Comparison of ENCODE assay signal across 24 cellular contexts in genomic region chr9:135179041-135179440, GRCh38.
DNase-seq lines count a peak whose midpoint lies in the region; ATAC-seq, FAIRE-seq and TF ChIP-seq lines count a peak whose summit lies in the region.
"Had no signal": no experiment of that assay in that cellular context is flagged by ENCODE, and none has a peak within 500 bp of the region (broad histone marks: within the 10 kb centered on the region; RNA-seq: fewer than 3 reads in every experiment).

No MANE protein-coding gene starts in this region.

- H3K56ac ChIP-seq in H1 (replicated peaks; ENCODE audit: insufficient read length, low read depth, low read length) = no peak overlapping the region

- H3K14ac ChIP-seq in H1 (ENCODE audit: insufficient read length) (no peak overlapping the region), neuronal stem cell (ENCODE audit: low read length) (no peak overlapping the region)

- no peak overlapping the region for H3K9ac ChIP-seq in H1 (replicated peaks in 1 of 4; ENCODE audit: extremely low read depth in 1 of 4, low read depth in 3 of 4, low read length in 3 of 4)
- H3K9ac ChIP-seq in neuronal stem cell (ENCODE audit: low read depth, low read length, poor library complexity) = no peak overlapping the region
- H3K9ac ChIP-seq: BLaER1 treated with 17β-estradiol and CSF1 and Interleukin-3, amounts not matched to agents 10 nM and 100 nM; GM23248 had no signal

- no peak overlapping the region for H3K4me3 Mint-ChIP-seq in stimulated activated naive CD8-positive, alpha-beta T cell treated with anti-CD3 and anti-CD28 coated beads, Interleukin-15, amount 100 ng/mL, for 72 hours
- H3K4me3 Mint-ChIP-seq: CD14-positive monocyte; CD4-positive, alpha-beta T cell; CD8-positive, alpha-beta memory T cell; HFFc6 had no signal

- no peak for FAIRE-seq in H1 (lab: Jason Lieb, UNC)
- FAIRE-seq: A549, D721Med, G401.6, GM12892, GM19239 had no signal

- POLR2A ChIA-PET in H1 (lab: Charles Lee; ENCODE audit: partially characterized antibody) = no interaction called here

- TF ChIP-seq RAD21 in H1 (IDR thresholded peaks at IDR 0.05 in 1 of 2, conservative IDR thresholded peaks at IDR 0.05 in 1 of 2; ENCODE audit: low read depth in 2 of 2, low read length in 2 of 2) = no peak

- no peaks in the 10 kb centered on the region for H3K23me2 ChIP-seq in H1 (ENCODE audit: low read depth, low read length)

- no peaks in the 10 kb centered on the region for H3K79me2 ChIP-seq in H1 (ENCODE audit: control insufficient read depth in 1 of 2, insufficient read depth in 2 of 2, low read length in 2 of 2)

- no peak overlapping the region for H2BK15ac ChIP-seq in H1 (ENCODE audit: low read length)
- H2BK15ac ChIP-seq in neuronal stem cell (ENCODE audit: low read length) = no peak overlapping the region

- no peak for DNase-seq in stimulated activated naive CD8-positive, alpha-beta T cell treated with anti-CD3 and anti-CD28 coated beads, Interleukin-15, Interleukin-2, amounts not matched to agents 100 U/mL and 50 U/mL, for 24 hours
- DNase-seq in stimulated activated naive CD8-positive, alpha-beta T cell treated with anti-CD3 and anti-CD28 coated beads, Interleukin-15, amount 100 ng/mL, for 72 hours = no peak
- DNase-seq in H1 (ENCODE audit: low read depth in 1 of 2, low spot score in 2 of 2) = no peak
- no peak for DNase-seq in neuronal stem cell (ENCODE audit: low spot score)
- no peak for DNase-seq in GM13976 (ENCODE audit: low spot score)
- DNase-seq in mucosa of descending colon = no peak
- no peak for DNase-seq in A172 (ENCODE audit: low spot score)
- DNase-seq: ACHN; AML-193; BE2C; CD4-positive, alpha-beta T cell; CD8-positive, alpha-beta memory T cell; DND-41; GM23248; HFFc6 had no signal

- H2AFZ ChIP-seq in H1 (ENCODE audit: low read length) (no peak overlapping the region), neuronal stem cell (ENCODE audit: low read length) (no peak overlapping the region)
- H2AFZ ChIP-seq: GM23248 had no signal

- TF ChIP-seq EP300 in H1 (IDR thresholded peaks at IDR 0.05; ENCODE audit: borderline replicate concordance in 1 of 2, low read depth in 2 of 2, low read length in 2 of 2) = no peak

- H3K4me3 ChIP-seq in H1 (ENCODE audit: extremely low read depth in 1 of 4, insufficient read depth in 2 of 4, low read depth in 3 of 4, low read length in 4 of 4) (no peak overlapping the region), neuronal stem cell (ENCODE audit: low read length in 2 of 2) (no peak overlapping the region), mucosa of descending colon (no peak overlapping the region)
- H3K4me3 ChIP-seq: A549; BLaER1 treated with 17β-estradiol and CSF1 and Interleukin-3, amounts not matched to agents 10 nM and 100 nM; GM23248; HAP-1 had no signal

- intact Hi-C loops in mucosa of descending colon (cut with DNase I, micrococcal nuclease) = loop anchor here in 1 of 2 donors (10.0 kb wide), 1 partner anchor 56 kb away; no protein-coding TSS in a partner anchor

- no peak overlapping the region for H3K4ac ChIP-seq in H1 (replicated peaks; ENCODE audit: insufficient read length, low read depth, low read length)
- no peak overlapping the region for H3K4ac ChIP-seq in neuronal stem cell (ENCODE audit: low read length)

- in situ Hi-C loops in GM13976 (cut with MboI; ENCODE audit: low sequenced_read_pairs, unreplicated experiment) = no loop called here

- H3K4me1 ChIP-seq in H1 (replicated peaks in 1 of 4; ENCODE audit: control insufficient read depth in 3 of 4, insufficient read depth in 4 of 4, low read length in 3 of 4) (no peaks in the 10 kb centered on the region), neuronal stem cell (ENCODE audit: control insufficient read depth in 2 of 2, insufficient read depth in 1 of 2, low read depth in 1 of 2, low read length in 2 of 2) (peaks cover 0 to 2% of the 10 kb centered on the region in 2 donors), mucosa of descending colon (ENCODE audit: low read depth) (no peaks in the 10 kb centered on the region)
- H3K4me1 ChIP-seq: A549; BLaER1 treated with 17β-estradiol and CSF1 and Interleukin-3, amounts not matched to agents 10 nM and 100 nM; HAP-1 had no signal

- H3K79me1 ChIP-seq in H1 (ENCODE audit: low read depth, low read length) (no peaks in the 10 kb centered on the region), neuronal stem cell (ENCODE audit: low read depth, low read length) (no peaks in the 10 kb centered on the region)

- 89% methylated on average over 10 of the region's 10 CpGs; no CpG with 5 or more reads in 1 of the 2 experiments for WGBS in H1 (ENCODE audit: extremely low coverage in 1 of 2, insufficient coverage in 1 of 2, insufficient read length in 1 of 2, insufficient replicate concordance in 2 of 2, low coverage in 1 of 2, low lambda C conversion rate in 2 of 2, missing lambda C conversion rate in 1 of 2), 2 experiments
- WGBS in neuronal stem cell (ENCODE audit: extremely low coverage in 2 of 2, insufficient read length in 2 of 2, insufficient replicate concordance in 1 of 2), 2 donors = no CpG with 5 or more reads among the region's 10 CpGs

- no peaks in the 10 kb centered on the region for H4K20me1 ChIP-seq in H1 (replicated peaks in 1 of 2; ENCODE audit: control insufficient read depth in 1 of 2, insufficient read depth in 2 of 2, low read length in 2 of 2)

- ATAC-seq in stimulated activated naive CD8-positive, alpha-beta T cell treated with anti-CD3 and anti-CD28 coated beads, Interleukin-15, Interleukin-2, amounts not matched to agents 100 U/mL and 50 U/mL, for 24 hours = peak; percentile 24
- ATAC-seq in stimulated activated naive CD8-positive, alpha-beta T cell treated with anti-CD3 and anti-CD28 coated beads, Interleukin-15, amount 100 ng/mL, for 72 hours = no peak
- no peak for ATAC-seq in mucosa of descending colon
- ATAC-seq: A549 had no signal

- H3K23ac ChIP-seq in H1 (ENCODE audit: insufficient read length) = no peak overlapping the region
- H3K23ac ChIP-seq in neuronal stem cell (ENCODE audit: low read depth, low read length, poor library complexity) = peak overlapping the region; percentile 59

- H2BK20ac ChIP-seq in H1 (ENCODE audit: low read length) = no peak overlapping the region

- H2AK5ac ChIP-seq in H1 (ENCODE audit: low read depth, low read length) (no peak overlapping the region), neuronal stem cell (ENCODE audit: low read depth, low read length) (no peak overlapping the region)

- H3K4me2 ChIP-seq in H1 (ENCODE audit: insufficient read depth in 1 of 2, low read depth in 2 of 2, low read length in 2 of 2) = no peak overlapping the region
- no peak overlapping the region for H3K4me2 ChIP-seq in neuronal stem cell (ENCODE audit: insufficient read depth, low read length, poor library complexity, severe bottlenecking)
- H3K4me2 ChIP-seq: A549; BLaER1 treated with 17β-estradiol and CSF1 and Interleukin-3, amounts not matched to agents 10 nM and 100 nM had no signal

- no peaks in the 10 kb centered on the region for H3K9me3 ChIP-seq in H1 (ENCODE audit: insufficient read depth in 2 of 2, low read depth in 1 of 2, low read length in 1 of 2)
- H3K9me3 ChIP-seq in neuronal stem cell (replicated peaks in 1 of 2; ENCODE audit: control insufficient read depth in 2 of 2, insufficient read depth in 1 of 2, low read depth in 1 of 2, low read length in 2 of 2) = no peaks in the 10 kb centered on the region
- H3K9me3 ChIP-seq in mucosa of descending colon = no peaks in the 10 kb centered on the region
- H3K9me3 ChIP-seq: A549; BE2C; BLaER1 treated with 17β-estradiol and CSF1 and Interleukin-3, amounts not matched to agents 10 nM and 100 nM; HAP-1 had no signal

- no peak overlapping the region for H3K27ac Mint-ChIP-seq in stimulated activated naive CD8-positive, alpha-beta T cell treated with anti-CD3 and anti-CD28 coated beads, Interleukin-15, amount 100 ng/mL, for 72 hours
- H3K27ac Mint-ChIP-seq: CD4-positive, alpha-beta T cell; CD8-positive, alpha-beta memory T cell; HFFc6 had no signal

- H3K18ac ChIP-seq in H1 (ENCODE audit: extremely low read depth, low read length) = no peak overlapping the region
- H3K18ac ChIP-seq in neuronal stem cell (ENCODE audit: low read length) = peak overlapping the region; percentile 65

- H2BK12ac ChIP-seq in H1 (ENCODE audit: low read depth, low read length) (no peak overlapping the region), neuronal stem cell (ENCODE audit: low read length) (no peak overlapping the region)

- CTCF ChIA-PET in H1 (lab: Charles Lee; ENCODE audit: partially characterized antibody) = interaction anchor here (1.0 to 1.7 kb wide), 5 partner anchors 14 to 90 kb away, joined by 3 to 5 read pairs (median 4); no protein-coding TSS in a partner anchor

- no peaks in the 10 kb centered on the region for H3K27me3 Mint-ChIP-seq in stimulated activated naive CD8-positive, alpha-beta T cell treated with anti-CD3 and anti-CD28 coated beads, Interleukin-15, amount 100 ng/mL, for 72 hours
- H3K27me3 Mint-ChIP-seq: CD4-positive, alpha-beta T cell had no signal

- H4K91ac ChIP-seq in H1 (replicated peaks; ENCODE audit: insufficient read length, low read length) (peak overlapping the region; percentile 41), neuronal stem cell (ENCODE audit: low read depth, low read length, poor library complexity) (no peak overlapping the region)

- H4K8ac ChIP-seq in H1 (ENCODE audit: extremely low read depth, insufficient read depth, low read length) (no peak overlapping the region), neuronal stem cell (ENCODE audit: low read depth, low read length) (no peak overlapping the region)

- H2BK5ac ChIP-seq in H1 (ENCODE audit: low read depth, low read length) (no peak overlapping the region), neuronal stem cell (ENCODE audit: low read length) (no peak overlapping the region)

- H4K5ac ChIP-seq in H1 (ENCODE audit: insufficient read length, low read depth, low read length) = no peak overlapping the region

- H3K27ac ChIP-seq in H1 (ENCODE audit: low read depth, low read length) (no peak overlapping the region), neuronal stem cell (replicated peaks; ENCODE audit: low read length) (no peak overlapping the region)
- H3K27ac ChIP-seq: 22Rv1; A549; BLaER1 treated with 17β-estradiol and CSF1 and Interleukin-3, amounts not matched to agents 10 nM and 100 nM; GM23248 had no signal

- no peak for TF ChIP-seq POLR2A in H1 (IDR thresholded peaks at IDR 0.05; ENCODE audit: control extremely low read depth in 1 of 2, low read depth in 2 of 2, low read length in 2 of 2)

- TF ChIP-seq CTCF in H1 (IDR thresholded peaks at IDR 0.05; ENCODE audit: control extremely low read depth in 1 of 3, insufficient read depth in 1 of 3, low read depth in 1 of 3, low read length in 3 of 3) (no peak), GM13976 (IDR thresholded peaks at IDR 0.05; ENCODE audit: borderline replicate concordance, control extremely low read depth, extremely low read depth, insufficient read depth, missing control alignments) (no peak), mucosa of descending colon (IDR thresholded peaks at IDR 0.05) (no peak)

- no peaks in the 10 kb centered on the region for H3K4me1 Mint-ChIP-seq in stimulated activated naive CD8-positive, alpha-beta T cell treated with anti-CD3 and anti-CD28 coated beads, Interleukin-15, amount 100 ng/mL, for 72 hours
- H3K4me1 Mint-ChIP-seq: CD14-positive monocyte; CD8-positive, alpha-beta memory T cell had no signal

- H2BK120ac ChIP-seq in H1 (replicated peaks; ENCODE audit: low read depth, low read length) (no peak overlapping the region), neuronal stem cell (ENCODE audit: low read depth, low read length) (no peak overlapping the region)

- H3K36me3 ChIP-seq in H1 (ENCODE audit: control insufficient read depth in 2 of 4, insufficient read depth in 4 of 4, low read length in 3 of 4) (no peaks in the 10 kb centered on the region), neuronal stem cell (replicated peaks in 1 of 2; ENCODE audit: control insufficient read depth in 2 of 2, insufficient read depth in 2 of 2, low read length in 2 of 2) (no peaks in the 10 kb centered on the region), mucosa of descending colon (ENCODE audit: low read depth) (no peaks in the 10 kb centered on the region)
- H3K36me3 ChIP-seq: BE2C; BLaER1 treated with 17β-estradiol and CSF1 and Interleukin-3, amounts not matched to agents 10 nM and 100 nM; HAP-1 had no signal

- H3K27me3 ChIP-seq in H1 (replicated peaks in 1 of 4; ENCODE audit: control insufficient read depth in 3 of 4, extremely low read depth in 1 of 4, insufficient read depth in 3 of 4, low read length in 3 of 4) = no peaks in the 10 kb centered on the region; a peak in 1 of 7 replicates
- peaks cover 0 to 43% (median 0%) of the 10 kb centered on the region in 3 experiments for H3K27me3 ChIP-seq in neuronal stem cell (ENCODE audit: control insufficient read depth in 3 of 3, insufficient read depth in 3 of 3, low read depth in 1 of 3, low read length in 3 of 3)
- H3K27me3 ChIP-seq: BE2C; BLaER1 treated with 17β-estradiol and CSF1 and Interleukin-3, amounts not matched to agents 10 nM and 100 nM had no signal

- H3K9me3 Mint-ChIP-seq in stimulated activated naive CD8-positive, alpha-beta T cell treated with anti-CD3 and anti-CD28 coated beads, Interleukin-15, amount 100 ng/mL, for 72 hours = no peaks in the 10 kb centered on the region
- H3K9me3 Mint-ChIP-seq: CD14-positive monocyte; CD4-positive, alpha-beta T cell; CD8-positive, alpha-beta memory T cell had no signal
